Comparison of ENCODE assay signal across 13 cellular contexts in the genomic region with DNA sequence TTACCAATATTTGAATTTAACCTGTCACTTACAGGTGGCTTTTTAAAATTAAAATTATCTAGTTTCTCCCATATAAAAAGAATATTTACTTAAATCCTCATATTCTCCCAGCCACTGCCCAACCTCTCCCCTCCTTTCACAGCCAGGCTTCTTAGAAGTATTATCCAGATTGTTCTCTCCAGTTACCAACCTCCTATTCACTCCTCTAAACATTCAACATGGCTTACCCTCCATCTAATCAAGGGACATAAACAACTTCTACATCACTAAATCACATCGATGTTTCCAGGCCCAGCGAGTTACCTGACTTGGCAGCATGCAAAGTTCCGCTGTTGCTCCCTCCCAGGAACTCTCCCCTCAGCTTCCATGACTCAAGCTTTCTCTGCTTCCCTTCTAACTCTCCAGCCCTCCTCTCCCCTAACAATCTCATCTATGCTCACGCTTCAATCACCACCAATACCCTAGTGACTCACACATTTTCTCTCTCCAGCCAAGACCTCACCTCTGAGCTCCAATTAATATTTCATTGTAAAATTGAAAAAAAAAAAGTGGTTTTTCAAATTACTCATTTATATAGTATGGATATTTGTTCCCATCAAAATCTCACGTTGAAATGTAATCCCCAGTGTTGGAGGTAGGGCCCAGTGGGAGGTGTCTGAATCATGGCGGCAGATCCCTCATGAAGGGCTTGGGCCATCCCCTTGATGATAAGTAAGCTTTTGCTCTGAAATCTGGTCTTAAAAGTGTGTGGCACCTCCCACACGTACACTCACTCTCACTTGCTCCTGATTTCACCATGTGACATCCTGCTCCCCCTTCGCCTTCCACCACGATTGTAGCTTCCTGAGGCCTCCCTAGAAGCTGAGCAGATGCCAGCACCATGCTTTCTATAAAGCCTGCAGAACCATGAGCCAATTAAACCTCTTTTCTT.
A peak's percentile ranks its signal among the peaks of the same experiment; 100 is the strongest.
DNase-seq lines count a peak whose midpoint lies in the region; ATAC-seq lines count a peak whose summit lies in the region.
"Had no signal": no experiment of that assay in that cellular context is flagged by ENCODE, and none has a peak within 500 bp of the region (broad histone marks: within the 10 kb centered on the region; RNA-seq: fewer than 3 reads in every experiment).

No MANE protein-coding gene starts in this region.

- WGBS in mesenchymal stem cell = 92% methylated on average over 8 of the region's 9 CpGs

- H3K4me3 ChIP-seq in mesenchymal stem cell (ENCODE audit: insufficient read depth in 1 of 2, low read depth in 1 of 2, low read length in 2 of 2) = no peak overlapping the region
- H3K4me3 ChIP-seq: skin epidermis had no signal

- no peak overlapping the region for H3K4me3 Mint-ChIP-seq in activated CD4-positive, alpha-beta T cell treated with anti-CD3 and anti-CD28 coated beads for 36 hours
- no peak overlapping the region for H3K4me3 Mint-ChIP-seq in activated CD4-positive, alpha-beta T cell treated with anti-CD3 and anti-CD28 coated beads, Interleukin-2, amount 10 ng/mL, durations not matched to agents 7 days and 5 days
- H3K4me3 Mint-ChIP-seq: activated B cell treated with CpG ODN at 0.5 μM for 24 hours, naive B cell had no signal

- no peak overlapping the region for H3K14ac ChIP-seq in mesenchymal stem cell (ENCODE audit: low read length in 2 of 2)

- peaks cover 8% of the 10 kb centered on the region for H3K9me3 Mint-ChIP-seq in activated CD4-positive, alpha-beta T cell treated with anti-CD3 and anti-CD28 coated beads for 36 hours (ENCODE audit: low read depth)
- no peaks in the 10 kb centered on the region for H3K9me3 Mint-ChIP-seq in activated CD4-positive, alpha-beta T cell treated with anti-CD3 and anti-CD28 coated beads, Interleukin-2, amount 10 ng/mL, durations not matched to agents 7 days and 5 days
- H3K9me3 Mint-ChIP-seq: activated B cell treated with CpG ODN at 0.5 μM for 24 hours had no signal

- peak overlapping the region; percentile 69 for H3K27ac ChIP-seq in mesenchymal stem cell (ENCODE audit: low read length, poor library complexity, severe bottlenecking)
- H3K27ac ChIP-seq: skin epidermis had no signal

- H3K23ac ChIP-seq in mesenchymal stem cell (ENCODE audit: low read length in 2 of 2) = no peak overlapping the region

- CTCF ChIA-PET in activated CD4-positive, alpha-beta T cell treated with anti-CD3 and anti-CD28 coated beads for 36 hours (lab: Charles Lee) = interaction anchor here (0.6 to 1.5 kb wide), 3 partner anchors 11 to 46 kb away, joined by 3 to 4 read pairs (median 3); no protein-coding TSS in a partner anchor
- CTCF ChIA-PET in activated CD4-positive, alpha-beta T cell treated with anti-CD3 and anti-CD28 coated beads, Interleukin-2, amount 10 ng/mL, durations not matched to agents 7 days and 5 days (lab: Charles Lee) = interaction anchor here (0.7 to 1.6 kb wide), 2 partner anchors 17 to 29 kb away, joined by 3 to 4 read pairs; no protein-coding TSS in a partner anchor

- H3K36me3 Mint-ChIP-seq in activated CD4-positive, alpha-beta T cell treated with anti-CD3 and anti-CD28 coated beads for 36 hours (ENCODE audit: low read depth) = peaks cover 41% of the 10 kb centered on the region
- peaks cover 51% of the 10 kb centered on the region for H3K36me3 Mint-ChIP-seq in activated CD4-positive, alpha-beta T cell treated with anti-CD3 and anti-CD28 coated beads, Interleukin-2, amount 10 ng/mL, durations not matched to agents 7 days and 5 days (ENCODE audit: low read depth)

- POLR2A ChIA-PET in activated CD4-positive, alpha-beta T cell treated with anti-CD3 and anti-CD28 coated beads for 36 hours (lab: Charles Lee) = interaction anchor here (0.6 kb wide), 1 partner anchor 782 kb away, joined by 4 read pairs; no protein-coding TSS in a partner anchor
- POLR2A ChIA-PET in activated CD4-positive, alpha-beta T cell treated with anti-CD3 and anti-CD28 coated beads, Interleukin-2, amount 10 ng/mL, durations not matched to agents 7 days and 5 days (lab: Charles Lee) = no interaction called here

- peak; percentile 89 for ATAC-seq in activated CD4-positive, alpha-beta T cell treated with anti-CD3 and anti-CD28 coated beads for 36 hours
- ATAC-seq in HG02840 (IDR thresholded peaks at IDR 0.05; ENCODE audit: low FRiP score, unreplicated experiment) (no peak), HG02678 (IDR thresholded peaks at IDR 0.05; ENCODE audit: unreplicated experiment) (no peak)

- H4K91ac ChIP-seq in mesenchymal stem cell (ENCODE audit: low read length) = no peak overlapping the region

- H3K4me1 Mint-ChIP-seq in activated CD4-positive, alpha-beta T cell treated with anti-CD3 and anti-CD28 coated beads for 36 hours = peaks cover 24% of the 10 kb centered on the region
- H3K4me1 Mint-ChIP-seq in activated CD4-positive, alpha-beta T cell treated with anti-CD3 and anti-CD28 coated beads, Interleukin-2, amount 10 ng/mL, durations not matched to agents 7 days and 5 days = peaks cover 18% of the 10 kb centered on the region
- H3K4me1 Mint-ChIP-seq: activated B cell treated with CpG ODN at 0.5 μM for 24 hours had no signal

- no peaks in the 10 kb centered on the region for H3K27me3 Mint-ChIP-seq in activated CD4-positive, alpha-beta T cell treated with anti-CD3 and anti-CD28 coated beads for 36 hours
- H3K27me3 Mint-ChIP-seq in activated CD4-positive, alpha-beta T cell treated with anti-CD3 and anti-CD28 coated beads, Interleukin-2, amount 10 ng/mL, durations not matched to agents 7 days and 5 days = no peaks in the 10 kb centered on the region
- H3K27me3 Mint-ChIP-seq: activated B cell treated with CpG ODN at 0.5 μM for 24 hours, naive B cell had no signal

- no peak overlapping the region for H2BK5ac ChIP-seq in mesenchymal stem cell (ENCODE audit: low read depth, low read length, poor library complexity, severe bottlenecking)

- H2AFZ ChIP-seq in mesenchymal stem cell (ENCODE audit: low read depth, low read length) = no peak overlapping the region

- H3K27me3 ChIP-seq in mesenchymal stem cell (ENCODE audit: control insufficient read depth in 1 of 2, insufficient read depth in 1 of 2, low read length in 2 of 2) = no peaks in the 10 kb centered on the region

- no peak overlapping the region for H2BK120ac ChIP-seq in mesenchymal stem cell (ENCODE audit: low read depth, low read length)

- no peaks in the 10 kb centered on the region for H3K9me3 ChIP-seq in mesenchymal stem cell (ENCODE audit: control insufficient read depth, low read length)

- no peak overlapping the region for H2AK5ac ChIP-seq in mesenchymal stem cell (ENCODE audit: low read length, severe bottlenecking)

- H3K18ac ChIP-seq in mesenchymal stem cell (ENCODE audit: low read depth in 1 of 2, low read length in 2 of 2) = no peak overlapping the region

- H4K8ac ChIP-seq in mesenchymal stem cell (ENCODE audit: low read length) = peak overlapping the region; percentile 49

- no peak overlapping the region for H3K4ac ChIP-seq in mesenchymal stem cell (ENCODE audit: low read depth in 1 of 2, low read length in 2 of 2)

- peak overlapping the region; percentile 34 for H3K27ac Mint-ChIP-seq in activated CD4-positive, alpha-beta T cell treated with anti-CD3 and anti-CD28 coated beads for 36 hours
- no peak overlapping the region for H3K27ac Mint-ChIP-seq in activated CD4-positive, alpha-beta T cell treated with anti-CD3 and anti-CD28 coated beads, Interleukin-2, amount 10 ng/mL, durations not matched to agents 7 days and 5 days
- H3K27ac Mint-ChIP-seq: activated B cell treated with CpG ODN at 0.5 μM for 24 hours had no signal

- no peak overlapping the region for H3K9ac ChIP-seq in mesenchymal stem cell (ENCODE audit: low read length)

- intact Hi-C loops in activated CD4-positive, alpha-beta T cell treated with anti-CD3 and anti-CD28 coated beads for 36 hours (cut with DNase I, micrococcal nuclease) = loop anchor here in 1 of 2 experiments (10.0 kb wide), 1 partner anchor 58 kb away; no protein-coding TSS in a partner anchor

- peaks cover 3% of the 10 kb centered on the region for H3K4me1 ChIP-seq in mesenchymal stem cell (ENCODE audit: control insufficient read depth, insufficient read depth, low read depth, low read length)

- peak; percentile 53 for DNase-seq in activated CD4-positive, alpha-beta T cell treated with anti-CD3 and anti-CD28 coated beads for 36 hours
- no peak for DNase-seq in activated CD4-positive, alpha-beta T cell treated with anti-CD3 and anti-CD28 coated beads, Interleukin-2, amount 10 ng/mL, durations not matched to agents 7 days and 5 days
- peak; percentile 2 for DNase-seq in MV-4-11 (lab: John Stamatoyannopoulos, UW)
- peak; percentile 87 for DNase-seq in astrocyte of the hippocampus (ENCODE audit: low read depth, low spot score)
- no peak for DNase-seq in mesenchymal stem cell
- DNase-seq in GM19238 (ENCODE audit: insufficient read length, low spot score) = no peak
- DNase-seq: activated B cell treated with CpG ODN at 0.5 μM for 24 hours, DMS153, naive B cell, NCI-H2107 had no signal

- no peak overlapping the region for H2BK12ac ChIP-seq in mesenchymal stem cell (ENCODE audit: low read length in 2 of 2)

- H3K36me3 ChIP-seq in mesenchymal stem cell (ENCODE audit: control insufficient read depth in 1 of 2, insufficient read depth in 2 of 2, low read depth in 1 of 2, low read length in 2 of 2) = peaks cover 3 to 29% of the 10 kb centered on the region in 2 experiments

- peaks cover 14% of the 10 kb centered on the region for H3K79me1 ChIP-seq in mesenchymal stem cell (replicated peaks; ENCODE audit: low read length, poor library complexity, severe bottlenecking)

- H3K4me2 ChIP-seq in mesenchymal stem cell (ENCODE audit: low read length, poor library complexity, severe bottlenecking) = no peak overlapping the region

- no peak overlapping the region for H2BK15ac ChIP-seq in mesenchymal stem cell (ENCODE audit: low read depth, poor library complexity, severe bottlenecking)

Comparison
In these comparisons a context has a peak if more than half of its experiments do, and no peak if none do; other contexts are left out.
1. DNase-seq: peak in activated CD4-positive, alpha-beta T cell treated with anti-CD3 and anti-CD28 coated beads for 36 hours (single experiment), MV-4-11 (single experiment) and astrocyte of the hippocampus (single experiment); none in activated CD4-positive, alpha-beta T cell treated with anti-CD3 and anti-CD28 coated beads, Interleukin-2, amount 10 ng/mL, durations not matched to agents 7 days and 5 days (single experiment), mesenchymal stem cell (single experiment) and GM19238 (single experiment).